In genomic region chr5:150905312-150905683, GRCh38 we compare ENCODE assay signal across 9 cellular contexts. TPM values are rescaled to one million over a fixed set of nuclear protein-coding genes. Genes with fewer than 3 reads are reported as not detected.
DNase-seq lines count a peak whose midpoint lies in the region; ATAC-seq, FAIRE-seq and TF ChIP-seq lines count a peak whose summit lies in the region.
"Had no signal": no experiment of that assay in that cellular context is flagged by ENCODE, and none has a peak within 500 bp of the region (broad histone marks: within the 10 kb centered on the region; RNA-seq: fewer than 3 reads in every experiment).

No MANE protein-coding gene starts in this region.

- DNase-seq in HFFc6 = no peak
- no peak for DNase-seq in astrocyte (ENCODE audit: low read depth)
- DNase-seq in immature natural killer cell = no peak
- DNase-seq in smooth muscle cell (lab: John Stamatoyannopoulos, UW; ENCODE audit: unreplicated experiment) = no peak
- no peak for DNase-seq in NCI-H1436 (lab: John Stamatoyannopoulos, UW)
- no peak for DNase-seq in midbrain (lab: John Stamatoyannopoulos, UW)
- no peak for DNase-seq in kidney tubule cell (ENCODE audit: low spot score)

- no peak for ATAC-seq in HG02970 (IDR thresholded peaks at IDR 0.05; ENCODE audit: low FRiP score, unreplicated experiment)

- no peaks in the 10 kb centered on the region for H3K27me3 ChIP-seq in astrocyte (ENCODE audit: insufficient read depth, low read length)
- no peaks in the 10 kb centered on the region for H3K27me3 ChIP-seq in smooth muscle cell (ENCODE audit: low read depth)

- no peaks in the 10 kb centered on the region for H3F3A ChIP-seq in smooth muscle cell (ENCODE audit: low read depth)

- peak overlapping the region; percentile 84 for H3K4me2 ChIP-seq in astrocyte (ENCODE audit: low read length)
- peak overlapping the region; percentile 79 for H3K4me2 ChIP-seq in smooth muscle cell
- H3K4me2 ChIP-seq: KMS-11 had no signal

- H3K9me3 Mint-ChIP-seq in HFFc6 = peaks cover 74% of the 10 kb centered on the region
- peaks cover 50% of the 10 kb centered on the region for H3K9me3 Mint-ChIP-seq in astrocyte (ENCODE audit: unreplicated experiment)
- peaks cover 22 to 75% (median 54%) of the 10 kb centered on the region in 6 donors for H3K9me3 Mint-ChIP-seq in immature natural killer cell

- H3K9me3 ChIP-seq in astrocyte (ENCODE audit: insufficient read depth, low read depth, low read length) (peaks cover 28% of the 10 kb centered on the region), smooth muscle cell (replicated peaks; ENCODE audit: low read depth) (peaks cover 15% of the 10 kb centered on the region)

- peak overlapping the region; percentile 88 for H3K9ac ChIP-seq in astrocyte (ENCODE audit: low read length)
- peak overlapping the region; percentile 94 for H3K9ac ChIP-seq in smooth muscle cell (ENCODE audit: low read depth)
- H3K9ac ChIP-seq: KMS-11 had no signal

- 60% methylated on average over 4 of the region's 4 CpGs for WGBS in smooth muscle cell (ENCODE audit: low lambda C conversion rate)

- H3K4me3 Mint-ChIP-seq in HFFc6 (peak overlapping the region; percentile 96), astrocyte (ENCODE audit: unreplicated experiment) (peak overlapping the region; percentile 98), immature natural killer cell (peak overlapping the region; percentile 88 to 96 (median 91))

- H3K36me3 Mint-ChIP-seq in HFFc6 (ENCODE audit: low read depth) (peaks cover 54% of the 10 kb centered on the region), astrocyte (ENCODE audit: low read depth, unreplicated experiment) (peaks cover 30% of the 10 kb centered on the region), immature natural killer cell (peaks cover 22 to 29% (median 28%) of the 10 kb centered on the region in 3 donors)

- peak overlapping the region; percentile 95 for H3K27ac ChIP-seq in astrocyte (ENCODE audit: low read depth, low read length)
- peak overlapping the region; percentile 79 for H3K27ac ChIP-seq in smooth muscle cell (ENCODE audit: low read depth)
- H3K27ac ChIP-seq: KMS-11 had no signal

- H3K4me1 Mint-ChIP-seq in HFFc6 (ENCODE audit: low read depth) = peaks cover 18% of the 10 kb centered on the region
- H3K4me1 Mint-ChIP-seq in astrocyte (ENCODE audit: low read depth, unreplicated experiment) = peaks cover 5% of the 10 kb centered on the region
- peaks cover 12% of the 10 kb centered on the region in 2 donors for H3K4me1 Mint-ChIP-seq in immature natural killer cell

- no peak for FAIRE-seq in astrocyte (lab: Jason Lieb, UNC)

- H3K4me1 ChIP-seq in astrocyte (ENCODE audit: insufficient read depth, low read length) (no peaks in the 10 kb centered on the region), smooth muscle cell (ENCODE audit: low read depth) (no peaks in the 10 kb centered on the region)

- H3K36me3 ChIP-seq in astrocyte (ENCODE audit: insufficient read depth, low read length) (peaks cover 16% of the 10 kb centered on the region), smooth muscle cell (ENCODE audit: low read depth) (peaks cover 18% of the 10 kb centered on the region)

- H2AFZ ChIP-seq in astrocyte (ENCODE audit: low read depth, low read length) = peak overlapping the region; percentile 94
- peak overlapping the region; percentile 79 for H2AFZ ChIP-seq in smooth muscle cell (ENCODE audit: low read depth)

- H3K27me3 Mint-ChIP-seq in HFFc6 (ENCODE audit: insufficient read depth) = peaks cover 4% of the 10 kb centered on the region
- no peaks in the 10 kb centered on the region for H3K27me3 Mint-ChIP-seq in astrocyte (ENCODE audit: low read depth, unreplicated experiment)
- H3K27me3 Mint-ChIP-seq in immature natural killer cell (ENCODE audit: low read depth in 3 of 3) = peaks cover 4 to 23% (median 13%) of the 10 kb centered on the region in 3 donors

- H3K79me2 ChIP-seq in astrocyte (ENCODE audit: insufficient read depth, low read length) (peaks cover 4% of the 10 kb centered on the region), smooth muscle cell (ENCODE audit: low read depth) (no peaks in the 10 kb centered on the region)

- H3K4me3 ChIP-seq in astrocyte (ENCODE audit: insufficient read depth, low read depth, low read length) = peak overlapping the region; percentile 86
- peak overlapping the region; percentile 55 for H3K4me3 ChIP-seq in smooth muscle cell

- H4K20me1 ChIP-seq in astrocyte (ENCODE audit: insufficient read depth, low read length) = no peaks in the 10 kb centered on the region
- no peaks in the 10 kb centered on the region for H4K20me1 ChIP-seq in smooth muscle cell (ENCODE audit: low read depth)

- TF ChIP-seq CTCF in HFFc6 (IDR thresholded peaks at IDR 0.05) = no peak
- TF ChIP-seq CTCF in astrocyte (IDR thresholded peaks at IDR 0.05; ENCODE audit: insufficient read depth, low read depth, low read length) = no peak
- no peak for TF ChIP-seq CTCF in smooth muscle cell (IDR thresholded peaks at IDR 0.05; ENCODE audit: borderline replicate concordance, insufficient read depth, poor library complexity, severe bottlenecking)

- H3K27ac Mint-ChIP-seq in HFFc6 = peak overlapping the region; percentile 98
- peak overlapping the region; percentile 100 for H3K27ac Mint-ChIP-seq in astrocyte (ENCODE audit: unreplicated experiment)
- H3K27ac Mint-ChIP-seq in immature natural killer cell = peak overlapping the region; percentile 84 to 95 (median 93)

RNA-seq across cellular contexts. Expression of gene ZNF300, which starts 0.5 kb away (rescaled TPM):
- total RNA-seq in HFFc6 (2021; fragmentation: NEBNext Ultra II Directional; extraction: Animal tissue kit (Norgen Biotek cat#: 25700)) = 1 to 10 TPM; 2.6 to 5.6 (median 4.6) TPM
- total RNA-seq in astrocyte (7.7 and 9.2 TPM in 2 replicates), smooth muscle cell (4.9 and 6.1 TPM in 2 replicates)
- polyA plus RNA-seq in immature natural killer cell (1 to 10 TPM in 1 of 3 donors, under 1 TPM in 2; 0.40 to 2.1 (median 0.40) TPM), smooth muscle cell (1.2 and 2.4 TPM in 2 replicates)

RNA-seq across cellular contexts. Expression of gene IRGM, which starts 59.0 kb away (rescaled TPM):
- total RNA-seq in HFFc6 (2021; fragmentation: NEBNext Ultra II Directional; extraction: Animal tissue kit (Norgen Biotek cat#: 25700)) = not detected
- total RNA-seq in astrocyte (not detected in 2 replicates), smooth muscle cell (0.13 TPM in 1 of 2 replicates, not detected in the other)
- polyA plus RNA-seq in immature natural killer cell (1 to 10 TPM; 2.4 to 5.9 (median 4.0) TPM), smooth muscle cell (0.67 TPM in 1 of 2 replicates, not detected in the other)
